Comparison of ENCODE assay signal across 20 cellular contexts in genomic region chr2:5188636-5189035, GRCh38.
A peak's percentile ranks its signal among the peaks of the same experiment; 100 is the strongest.
DNase-seq lines count a peak whose midpoint lies in the region; ATAC-seq, FAIRE-seq and TF ChIP-seq lines count a peak whose summit lies in the region.
"Had no signal": no experiment of that assay in that cellular context is flagged by ENCODE, and none has a peak within 500 bp of the region (broad histone marks: within the 10 kb centered on the region; RNA-seq: fewer than 3 reads in every experiment).

No MANE protein-coding gene starts in this region.

- no peaks in the 10 kb centered on the region for H3F3A ChIP-seq in PC-3 (ENCODE audit: low read length, unreplicated experiment)

- peak; percentile 82 for ATAC-seq in PC-3
- ATAC-seq in HG02840 (IDR thresholded peaks at IDR 0.05; ENCODE audit: low FRiP score, unreplicated experiment) = no peak
- ATAC-seq in GM18861 (IDR thresholded peaks at IDR 0.05; ENCODE audit: unreplicated experiment) = no peak

- no peak for FAIRE-seq in bronchial epithelial cell (lab: Jason Lieb, UNC)
- FAIRE-seq: A204.1, GM12892, GM19239, H1 had no signal

- H3K4me1 ChIP-seq in PC-3 (ENCODE audit: insufficient read depth, low read length) = peaks cover 30% of the 10 kb centered on the region
- H3K4me1 ChIP-seq: BE2C, HAP-1 had no signal

- TF ChIP-seq CTCF in 22Rv1 (IDR thresholded peaks at IDR 0.05) (no peak), PC-3 (conservative IDR thresholded peaks at IDR 0.05; ENCODE audit: low read depth, low read length) (no peak), bronchial epithelial cell (IDR thresholded peaks at IDR 0.05; ENCODE audit: insufficient read depth, low read length, severe bottlenecking) (no peak)

- CTCF ChIA-PET in PC-3 (lab: Charles Lee) = no interaction called here

- H3K9me2 ChIP-seq in PC-3 (replicated peaks; ENCODE audit: low read length) = no peaks in the 10 kb centered on the region

- peak overlapping the region; percentile 50; the same call in 1 of the 2 replicates for H3K27ac ChIP-seq in 22Rv1
- peak overlapping the region; percentile 76 for H3K27ac ChIP-seq in PC-3 (ENCODE audit: low read length)
- H3K27ac ChIP-seq: C4-2B had no signal

- no peaks in the 10 kb centered on the region for H4K20me1 ChIP-seq in PC-3 (ENCODE audit: low read length)

- peak overlapping the region; percentile 36 for H3K9ac ChIP-seq in PC-3 (ENCODE audit: low read length)

- DNase-seq in PC-3 (peak; percentile 79), bronchial epithelial cell (ENCODE audit: low read depth) (peak; percentile 71), foreskin melanocyte (peak; percentile 69), head of caudate nucleus (no peak)
- DNase-seq: BE2C; CD4-positive, alpha-beta memory T cell; COR-L47; DND-41; GDM1; IMR-90; KBM-7 had no signal

- H3K4me3 ChIP-seq in PC-3 (ENCODE audit: low read length) = 0 out of 2 replicates have a peak overlapping the region, but pooled peaks have one; percentile 15
- no peak overlapping the region for H3K4me3 ChIP-seq in bronchial epithelial cell (ENCODE audit: low read depth, low read length)
- H3K4me3 ChIP-seq: HAP-1 had no signal

- POLR2A ChIA-PET in PC-3 (lab: Charles Lee; ENCODE audit: unreplicated experiment) = no interaction called here

- H3K4me2 ChIP-seq in PC-3 (ENCODE audit: low read length) = peak overlapping the region; percentile 63

- H3K36me3 ChIP-seq in PC-3 (ENCODE audit: low read depth, low read length) (peaks cover 6% of the 10 kb centered on the region; the same call in 1 of the 2 replicates), bronchial epithelial cell (ENCODE audit: control insufficient read depth, insufficient read depth, low read length) (no peaks in the 10 kb centered on the region)
- H3K36me3 ChIP-seq: BE2C, HAP-1 had no signal

- H3K79me2 ChIP-seq in PC-3 (ENCODE audit: low read length) = no peaks in the 10 kb centered on the region

- H3K27me3 ChIP-seq in PC-3 (ENCODE audit: low read length) (no peaks in the 10 kb centered on the region), bronchial epithelial cell (ENCODE audit: control insufficient read depth, insufficient read depth, low read length) (no peaks in the 10 kb centered on the region)
- H3K27me3 ChIP-seq: BE2C had no signal

- intact Hi-C loops in PC-3 (cut with micrococcal nuclease) (loop anchor here (1.0 to 10.0 kb wide), 4 partner anchors 23 to 176 kb away; no protein-coding TSS in a partner anchor), head of caudate nucleus (cut with DNase I) (no loop called here)

- no peak overlapping the region for H2AFZ ChIP-seq in PC-3 (ENCODE audit: low read length)

- no TSS peak for BruUV-seq in PC-3 (replicated peaks; lab: Mats Ljungman, UMichigan)

- H3K9me3 ChIP-seq in PC-3 (ENCODE audit: low read length) = peaks cover 17% of the 10 kb centered on the region
- H3K9me3 ChIP-seq: BE2C, HAP-1 had no signal

Comparison
In these comparisons a context has a peak if more than half of its experiments do, and no peak if none do; other contexts are left out.
1. DNase-seq: peak in PC-3 (single experiment), bronchial epithelial cell (single experiment) and foreskin melanocyte (single experiment); none in head of caudate nucleus (0 of 42).